ENCODE assay signal across 29 cellular contexts in the genomic region with DNA sequence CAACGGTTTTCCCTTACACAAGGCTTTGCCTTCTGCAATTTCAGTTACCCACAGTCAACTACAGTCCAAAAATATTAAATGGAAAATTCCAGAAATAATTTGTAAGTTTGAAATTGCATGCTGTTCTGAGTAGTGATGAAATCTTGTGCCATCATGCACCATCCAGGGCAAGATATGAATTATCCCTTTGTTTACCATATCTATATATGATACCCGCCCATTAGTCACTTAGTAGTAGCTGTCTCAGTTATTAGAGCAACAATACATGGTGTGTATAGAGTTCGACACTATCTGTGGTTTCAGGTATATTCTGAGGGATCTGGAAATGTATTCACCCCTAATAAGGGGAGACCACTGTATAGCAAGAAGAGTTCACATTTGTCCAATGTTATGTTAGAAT. TPM values are rescaled to one million over a fixed set of nuclear protein-coding genes. Genes with fewer than 3 reads are reported as not detected.
DNase-seq lines count a peak whose midpoint lies in the region; ATAC-seq and TF ChIP-seq lines count a peak whose summit lies in the region.
"Had no signal": no experiment of that assay in that cellular context is flagged by ENCODE, and none has a peak within 500 bp of the region (broad histone marks: within the 10 kb centered on the region; RNA-seq: fewer than 3 reads in every experiment).

No MANE protein-coding gene starts in this region.

- H2BK5ac ChIP-seq in IMR-90 (ENCODE audit: low read depth, low read length, poor library complexity, severe bottlenecking): no peak overlapping the region

- peaks cover 57% of the 10 kb centered on the region for H3K4me1 Mint-ChIP-seq in activated CD8-positive, alpha-beta T cell treated with anti-CD3 and anti-CD28 coated beads for 36 hours (ENCODE audit: low read depth)
- H3K4me1 Mint-ChIP-seq in activated CD8-positive, alpha-beta T cell treated with anti-CD3 and anti-CD28 coated beads, Interleukin-2, amount 10 ng/mL, durations not matched to agents 7 days and 5 days (ENCODE audit: low read depth): peaks cover 8% of the 10 kb centered on the region
- H3K4me1 Mint-ChIP-seq in neural crest cell: peaks cover 11% of the 10 kb centered on the region

- peaks cover 27% of the 10 kb centered on the region for H3K36me3 Mint-ChIP-seq in activated CD8-positive, alpha-beta T cell treated with anti-CD3 and anti-CD28 coated beads for 36 hours (ENCODE audit: low read depth)
- peaks cover 32% of the 10 kb centered on the region for H3K36me3 Mint-ChIP-seq in activated CD8-positive, alpha-beta T cell treated with anti-CD3 and anti-CD28 coated beads, Interleukin-2, amount 10 ng/mL, durations not matched to agents 7 days and 5 days (ENCODE audit: low read depth)
- H3K36me3 Mint-ChIP-seq in neural crest cell (ENCODE audit: low read depth): peaks cover 20% of the 10 kb centered on the region
- H3K36me3 Mint-ChIP-seq: stimulated activated effector memory CD8-positive, alpha-beta T cell treated with anti-CD3 and anti-CD28 coated beads, Interleukin-12 subunit alpha, Interleukin-12 subunit beta, amount 100 ng/mL, for 72 hours had no signal

- no peak overlapping the region for H3K4ac ChIP-seq in IMR-90 (ENCODE audit: low read depth, low read length)

- H3K9me1 ChIP-seq in IMR-90 (ENCODE audit: insufficient read depth, low read length): peaks cover 11% of the 10 kb centered on the region

- H3K23ac ChIP-seq in IMR-90 (ENCODE audit: low read depth, low read length): no peak overlapping the region

- H2AFZ ChIP-seq in IMR-90 (replicated peaks; ENCODE audit: low read length, poor library complexity): no peak overlapping the region

- no peak for DNase-seq in activated CD8-positive, alpha-beta T cell treated with anti-CD3 and anti-CD28 coated beads for 36 hours
- DNase-seq in activated CD8-positive, alpha-beta T cell treated with anti-CD3 and anti-CD28 coated beads, Interleukin-2, amount 10 ng/mL, durations not matched to agents 7 days and 5 days: no peak
- no peak for DNase-seq in IMR-90
- no peak for DNase-seq in epithelial cell of prostate (ENCODE audit: low read depth, low spot score)
- DNase-seq in neural crest cell (ENCODE audit: low read depth, low spot score): no peak
- no peak for DNase-seq in DMS 273 (lab: John Stamatoyannopoulos, UW; ENCODE audit: unreplicated experiment)
- no peak for DNase-seq in NCI-H2107 (lab: John Stamatoyannopoulos, UW)
- DNase-seq: 8988T; activated T-cell treated with anti-CD3 and anti-CD28 coated beads for 4 hours; amygdala; effector CD8-positive, alpha-beta T cell; erythroblast; foreskin fibroblast; KBM-7; left cardiac atrium; NCI-H1105; NCI-H2029 treated with DMSO at 0.1 percent for 48 hours; NCI-H345; stimulated activated CD4-positive, alpha-beta T cell treated with anti-CD3 and anti-CD28 coated beads, Interleukin-12 subunit alpha, Interleukin-12 subunit beta, amount 100 ng/mL, for 4 hours; stimulated activated CD4-positive, alpha-beta T cell treated with anti-CD3 and anti-CD28 coated beads, Interleukin-4, amount 100 ng/mL, for 1 hour; T-helper 1 cell; testis; uterus had no signal

- no peaks in the 10 kb centered on the region for H3K27me3 Mint-ChIP-seq in activated CD8-positive, alpha-beta T cell treated with anti-CD3 and anti-CD28 coated beads for 36 hours
- H3K27me3 Mint-ChIP-seq in activated CD8-positive, alpha-beta T cell treated with anti-CD3 and anti-CD28 coated beads, Interleukin-2, amount 10 ng/mL, durations not matched to agents 7 days and 5 days (ENCODE audit: low read depth): no peaks in the 10 kb centered on the region
- H3K27me3 Mint-ChIP-seq in neural crest cell (ENCODE audit: low read depth): no peaks in the 10 kb centered on the region

- H3K14ac ChIP-seq in IMR-90 (replicated peaks; ENCODE audit: low read depth, low read length): no peak overlapping the region

- dilution Hi-C loops in IMR-90 (cut with HindIII; ENCODE audit: low sequenced_read_pairs, unreplicated experiment): no loop called here

- H3K56ac ChIP-seq in IMR-90 (ENCODE audit: extremely low read depth, insufficient read depth, low read length): no peak overlapping the region; the same call in 1 of the 2 replicates

- no peak overlapping the region for H3K4me3 ChIP-seq in IMR-90 (ENCODE audit: insufficient read depth, low read depth, low read length)
- H3K4me3 ChIP-seq: HAP-1, prostate gland, SJSA1, testis, uterus had no signal

- H3K4me3 Mint-ChIP-seq in activated CD8-positive, alpha-beta T cell treated with anti-CD3 and anti-CD28 coated beads for 36 hours: no peak overlapping the region
- no peak overlapping the region for H3K4me3 Mint-ChIP-seq in activated CD8-positive, alpha-beta T cell treated with anti-CD3 and anti-CD28 coated beads, Interleukin-2, amount 10 ng/mL, durations not matched to agents 7 days and 5 days
- H3K4me3 Mint-ChIP-seq in neural crest cell: peak overlapping the region; percentile 2
- H3K4me3 Mint-ChIP-seq: stimulated activated effector memory CD8-positive, alpha-beta T cell treated with anti-CD3 and anti-CD28 coated beads, Interleukin-12 subunit alpha, Interleukin-12 subunit beta, amount 100 ng/mL, for 72 hours had no signal

- in situ Hi-C loops in IMR-90 (cut with MboI; ENCODE audit: low sequenced_read_pairs): no loop called here

- peak overlapping the region; percentile 46 for H3K27ac Mint-ChIP-seq in activated CD8-positive, alpha-beta T cell treated with anti-CD3 and anti-CD28 coated beads for 36 hours
- H3K27ac Mint-ChIP-seq in activated CD8-positive, alpha-beta T cell treated with anti-CD3 and anti-CD28 coated beads, Interleukin-2, amount 10 ng/mL, durations not matched to agents 7 days and 5 days: no peak overlapping the region
- no peak overlapping the region for H3K27ac Mint-ChIP-seq in neural crest cell (ENCODE audit: unreplicated experiment)
- H3K27ac Mint-ChIP-seq: stimulated activated effector memory CD8-positive, alpha-beta T cell treated with anti-CD3 and anti-CD28 coated beads, Interleukin-12 subunit alpha, Interleukin-12 subunit beta, amount 100 ng/mL, for 72 hours had no signal

- BruUV-seq in IMR-90 (replicated peaks; lab: Mats Ljungman, UMichigan): no TSS peak

- H3K27ac ChIP-seq in IMR-90 (ENCODE audit: insufficient read depth, low read length) (no peak overlapping the region), epithelial cell of prostate (peak overlapping the region; percentile 58)
- H3K27ac ChIP-seq: prostate gland, SJSA1, testis, uterus had no signal

- H3K79me1 ChIP-seq in IMR-90 (ENCODE audit: low read depth in 1 of 2, low read length in 2 of 2): peaks cover 0 to 58% of the 10 kb centered on the region in 2 experiments; a peak in 2 of 4 replicates

- H3K27me3 ChIP-seq in IMR-90 (ENCODE audit: control insufficient read depth, insufficient read depth, low read length): no peaks in the 10 kb centered on the region
- H3K27me3 ChIP-seq: SJSA1, testis, uterus had no signal

- H4K91ac ChIP-seq in IMR-90 (ENCODE audit: insufficient read depth, low read depth, low read length): no peak overlapping the region

- peaks cover 15% of the 10 kb centered on the region for H3K4me1 ChIP-seq in IMR-90 (ENCODE audit: control insufficient read depth, insufficient read depth, low read length)
- H3K4me1 ChIP-seq: prostate gland, testis, uterus had no signal

- H2BK120ac ChIP-seq in IMR-90 (ENCODE audit: low read depth, low read length): no peak overlapping the region

- intact Hi-C loops in activated CD8-positive, alpha-beta T cell treated with anti-CD3 and anti-CD28 coated beads for 36 hours (cut with micrococcal nuclease): no loop called here
- intact Hi-C loops in IMR-90 (cut with micrococcal nuclease): no loop called here

- TF ChIP-seq CTCF in activated CD8-positive, alpha-beta T cell treated with anti-CD3 and anti-CD28 coated beads for 36 hours (IDR thresholded peaks at IDR 0.05): no peak
- TF ChIP-seq CTCF in IMR-90 (conservative IDR thresholded peaks at IDR 0.05; ENCODE audit: low read depth, low read length) (no peak), neural crest cell (conservative IDR thresholded peaks at IDR 0.05) (no peak)

- no peak overlapping the region for H2AK9ac ChIP-seq in IMR-90 (replicated peaks; ENCODE audit: low read depth, low read length, poor library complexity)

- H3K9ac ChIP-seq in IMR-90 (ENCODE audit: low read depth, low read length): no peak overlapping the region

- peaks cover 1% of the 10 kb centered on the region for H3K36me3 ChIP-seq in IMR-90 (ENCODE audit: control insufficient read depth, insufficient read depth, low read length)
- H3K36me3 ChIP-seq: HAP-1, prostate gland, uterus had no signal

- H2BK15ac ChIP-seq in IMR-90 (ENCODE audit: low read depth, low read length): no peak overlapping the region

- no peak overlapping the region for H2BK20ac ChIP-seq in IMR-90 (ENCODE audit: low read depth, low read length)

- TF ChIP-seq POLR2A in IMR-90 (IDR thresholded peaks at IDR 0.05; ENCODE audit: low read depth, low read length): no peak

- peak; percentile 27 for ATAC-seq in activated CD8-positive, alpha-beta T cell treated with anti-CD3 and anti-CD28 coated beads for 36 hours
- no peak for ATAC-seq in activated CD8-positive, alpha-beta T cell treated with anti-CD3 and anti-CD28 coated beads, Interleukin-2, amount 10 ng/mL, durations not matched to agents 7 days and 5 days
- ATAC-seq in IMR-90 (ENCODE audit: low read depth) (peak; percentile 18), HG02588 (IDR thresholded peaks at IDR 0.05; ENCODE audit: unreplicated experiment) (no peak)
- ATAC-seq: left cardiac atrium; sciatic nerve; stimulated activated effector memory CD8-positive, alpha-beta T cell treated with anti-CD3 and anti-CD28 coated beads, Interleukin-12 subunit alpha, Interleukin-12 subunit beta, amount 100 ng/mL, for 72 hours had no signal

- no peaks in the 10 kb centered on the region for H3K9me3 ChIP-seq in IMR-90 (ENCODE audit: control insufficient read depth, insufficient read depth, low read length)
- H3K9me3 ChIP-seq: HAP-1, prostate gland, SJSA1, testis, uterus had no signal

- CTCF ChIA-PET in activated CD8-positive, alpha-beta T cell treated with anti-CD3 and anti-CD28 coated beads for 36 hours (lab: Charles Lee): no interaction called here
- CTCF ChIA-PET in activated CD8-positive, alpha-beta T cell treated with anti-CD3 and anti-CD28 coated beads, Interleukin-2, amount 10 ng/mL, durations not matched to agents 7 days and 5 days (lab: Charles Lee): no interaction called here
- CTCF ChIA-PET in IMR-90 (lab: Yijun Ruan, JAX): no interaction called here

- WGBS in IMR-90 (ENCODE audit: extremely low coverage in 2 of 2, insufficient read length in 1 of 2), 2 experiments: no CpG with 5 or more reads among the region's 3 CpGs

- H4K8ac ChIP-seq in IMR-90 (ENCODE audit: low read depth in 2 of 2, low read length in 2 of 2): no peak overlapping the region

- no peak for TF ChIP-seq RAD21 in IMR-90 (IDR thresholded peaks at IDR 0.05; ENCODE audit: low read length)

- H2AK5ac ChIP-seq in IMR-90 (ENCODE audit: low read depth, low read length): no peak overlapping the region

- no peak overlapping the region for H3K4me2 ChIP-seq in IMR-90 (ENCODE audit: low read depth, low read length)

- no peak overlapping the region for H4K5ac ChIP-seq in IMR-90 (ENCODE audit: low read depth, low read length)

- POLR2A ChIA-PET in activated CD8-positive, alpha-beta T cell treated with anti-CD3 and anti-CD28 coated beads for 36 hours (lab: Charles Lee): no interaction called here
- POLR2A ChIA-PET in activated CD8-positive, alpha-beta T cell treated with anti-CD3 and anti-CD28 coated beads, Interleukin-2, amount 10 ng/mL, durations not matched to agents 7 days and 5 days (lab: Charles Lee): no interaction called here
- POLR2A ChIA-PET in IMR-90 (lab: Charles Lee; ENCODE audit: unreplicated experiment): no interaction called here

- H3K9me3 Mint-ChIP-seq in activated CD8-positive, alpha-beta T cell treated with anti-CD3 and anti-CD28 coated beads for 36 hours: no peaks in the 10 kb centered on the region
- peaks cover 9% of the 10 kb centered on the region for H3K9me3 Mint-ChIP-seq in activated CD8-positive, alpha-beta T cell treated with anti-CD3 and anti-CD28 coated beads, Interleukin-2, amount 10 ng/mL, durations not matched to agents 7 days and 5 days (ENCODE audit: insufficient read depth)
- peaks cover 5% of the 10 kb centered on the region for H3K9me3 Mint-ChIP-seq in neural crest cell
- H3K9me3 Mint-ChIP-seq: stimulated activated effector memory CD8-positive, alpha-beta T cell treated with anti-CD3 and anti-CD28 coated beads, Interleukin-12 subunit alpha, Interleukin-12 subunit beta, amount 100 ng/mL, for 72 hours had no signal

- no peak overlapping the region for H3K18ac ChIP-seq in IMR-90 (ENCODE audit: low read depth, low read length)

- H4K20me1 ChIP-seq in IMR-90 (ENCODE audit: insufficient read depth, low read length): peaks cover 88% of the 10 kb centered on the region

RNA-seq across cellular contexts. Expression of gene ERBIN, which starts 29.4 kb away (rescaled TPM):
- 10 to 100 TPM; 35.1 to 38.3 TPM for total RNA-seq in activated CD8-positive, alpha-beta T cell treated with anti-CD3 and anti-CD28 coated beads for 36 hours
- total RNA-seq in activated CD8-positive, alpha-beta T cell treated with anti-CD3 and anti-CD28 coated beads, Interleukin-2, amount 10 ng/mL, durations not matched to agents 7 days and 5 days: 10 to 100 TPM; 44.8 to 46.9 TPM
- 70.1 and 107 TPM in 2 replicates for total RNA-seq in IMR-90 (2012; rRNA removed)
- polyA plus RNA-seq in IMR-90 (2012; rRNA removed): 23.5 and 25.8 TPM in 2 replicates
- polyA plus RNA-seq in IMR-90 (2012; cell fraction: cytosol; rRNA removed): 2.3 and 2.5 TPM in 2 replicates
- 2.7 and 29.1 TPM in 2 replicates for polyA plus RNA-seq in IMR-90 (2012; cell fraction: nucleus; rRNA removed; ENCODE audit: low replicate concordance)
- total RNA-seq in neural crest cell: 51.2 and 52.2 TPM in 2 replicates

Comparison
In these comparisons a context has a peak if more than half of its experiments do, and no peak if none do; other contexts are left out.
1. ATAC-seq: peak in activated CD8-positive, alpha-beta T cell treated with anti-CD3 and anti-CD28 coated beads for 36 hours (single experiment) and IMR-90 (single experiment); none in activated CD8-positive, alpha-beta T cell treated with anti-CD3 and anti-CD28 coated beads, Interleukin-2, amount 10 ng/mL, durations not matched to agents 7 days and 5 days (single experiment) and HG02588 (single experiment).